In the genomic region with DNA sequence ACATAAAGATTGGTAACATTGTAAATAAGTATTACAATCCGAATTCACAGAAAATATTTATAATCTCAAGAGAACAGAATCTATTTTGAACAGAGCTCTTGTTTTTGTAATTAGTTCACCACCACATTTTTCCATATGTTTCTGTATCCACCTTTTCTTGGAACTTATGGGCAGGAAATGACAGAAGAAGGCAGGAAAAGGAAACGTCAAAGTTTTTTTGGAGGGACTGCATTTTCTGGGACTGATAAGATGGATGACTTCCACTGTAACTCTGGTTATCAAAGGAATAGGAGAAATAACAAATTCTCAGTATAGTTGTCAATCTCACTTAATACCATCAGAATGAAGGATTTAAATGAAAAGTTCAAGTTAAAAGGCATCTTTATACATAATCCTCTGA, we compare ENCODE assay signal across 15 cellular contexts.
DNase-seq lines count a peak whose midpoint lies in the region; TF ChIP-seq lines count a peak whose summit lies in the region.
"Had no signal": no experiment of that assay in that cellular context is flagged by ENCODE, and none has a peak within 500 bp of the region (broad histone marks: within the 10 kb centered on the region; RNA-seq: fewer than 3 reads in every experiment).

No MANE protein-coding gene starts in this region.

- H2AFZ ChIP-seq in ACC112 (ENCODE audit: low read length, unreplicated experiment): peak overlapping the region; percentile 84
- H2AFZ ChIP-seq in OCI-LY3 (ENCODE audit: low read depth, low read length): no peak overlapping the region

- H3K79me2 ChIP-seq in ACC112 (ENCODE audit: control insufficient read depth, insufficient read depth, low read length, unreplicated experiment) (no peaks in the 10 kb centered on the region), OCI-LY3 (ENCODE audit: low read length) (no peaks in the 10 kb centered on the region)

- DNase-seq in dermis blood vessel endothelial cell (peak; percentile 63), nephron progenitor cell (no peak), breast epithelium (ENCODE audit: low spot score in 2 of 2) (no peak), SW480 (ENCODE audit: low spot score) (no peak)
- DNase-seq in effector memory CD4-positive, alpha-beta T cell: no peak
- DNase-seq: 8988T; ACHN; C1 segment of cervical spinal cord; Calu3; CD4-positive, alpha-beta T cell; DMS 273 treated with DMSO at 0.1 percent for 48 hours; GOT3; H9 had no signal

- H3K36me3 Mint-ChIP-seq in nephron progenitor cell (ENCODE audit: low read depth): no peaks in the 10 kb centered on the region

- H3K9ac ChIP-seq in OCI-LY3 (ENCODE audit: low read length): no peak overlapping the region

- H3K36me3 ChIP-seq in ACC112 (ENCODE audit: insufficient read depth, low read length): no peaks in the 10 kb centered on the region
- no peaks in the 10 kb centered on the region for H3K36me3 ChIP-seq in OCI-LY3 (replicated peaks; ENCODE audit: low read depth, low read length)
- no peaks in the 10 kb centered on the region for H3K36me3 ChIP-seq in effector memory CD4-positive, alpha-beta T cell (ENCODE audit: control insufficient read depth, insufficient read depth, low read length)
- no peaks in the 10 kb centered on the region for H3K36me3 ChIP-seq in breast epithelium

- H3K27me3 ChIP-seq in ACC112 (ENCODE audit: insufficient read depth, low read length) (no peaks in the 10 kb centered on the region), OCI-LY3 (ENCODE audit: low read depth, low read length) (no peaks in the 10 kb centered on the region), breast epithelium (no peaks in the 10 kb centered on the region)
- H3K27me3 ChIP-seq in effector memory CD4-positive, alpha-beta T cell (replicated peaks; ENCODE audit: control insufficient read depth, insufficient read depth, low read length, poor library complexity, severe bottlenecking): no peaks in the 10 kb centered on the region

- peaks cover 8% of the 10 kb centered on the region for H3K27me3 Mint-ChIP-seq in nephron progenitor cell (ENCODE audit: low read depth, poor library complexity)
- H3K27me3 Mint-ChIP-seq: CD4-positive, alpha-beta T cell had no signal

- H3K4me3 ChIP-seq in ACC112 (ENCODE audit: low read depth, low read length) (no peak overlapping the region), OCI-LY3 (ENCODE audit: low read length) (peak overlapping the region; percentile 2; the same call in 1 of the 2 replicates), breast epithelium (no peak overlapping the region)
- no peak overlapping the region for H3K4me3 ChIP-seq in effector memory CD4-positive, alpha-beta T cell (ENCODE audit: insufficient read depth, low read depth, low read length, poor library complexity, severe bottlenecking)

- H4K20me1 ChIP-seq in OCI-LY3 (ENCODE audit: insufficient read depth, low read length): no peaks in the 10 kb centered on the region

- H3K4me2 ChIP-seq in OCI-LY3 (ENCODE audit: low read length): peak overlapping the region; percentile 55

- no peak for TF ChIP-seq POLR2A in breast epithelium (IDR thresholded peaks at IDR 0.05)

- no peaks in the 10 kb centered on the region for H3K9me3 ChIP-seq in OCI-LY3 (ENCODE audit: insufficient read depth, low read length)
- no peaks in the 10 kb centered on the region for H3K9me3 ChIP-seq in effector memory CD4-positive, alpha-beta T cell (ENCODE audit: control insufficient read depth, low read length)
- no peaks in the 10 kb centered on the region for H3K9me3 ChIP-seq in breast epithelium

- no peaks in the 10 kb centered on the region for H3K4me1 ChIP-seq in ACC112 (ENCODE audit: control insufficient read depth, insufficient read depth, low read length, unreplicated experiment)
- peaks cover 26% of the 10 kb centered on the region for H3K4me1 ChIP-seq in OCI-LY3 (ENCODE audit: low read length)
- H3K4me1 ChIP-seq in effector memory CD4-positive, alpha-beta T cell (ENCODE audit: control insufficient read depth, insufficient read depth, low read length, poor library complexity, severe bottlenecking): no peaks in the 10 kb centered on the region
- H3K4me1 ChIP-seq in breast epithelium: no peaks in the 10 kb centered on the region

- H3K4me1 Mint-ChIP-seq in nephron progenitor cell: peaks cover 47% of the 10 kb centered on the region

- intact Hi-C loops in breast epithelium (cut with DNase I; ENCODE audit: low total_unique reads): no loop called here

- no peak overlapping the region for H3K4me3 Mint-ChIP-seq in nephron progenitor cell
- H3K4me3 Mint-ChIP-seq: CD4-positive, alpha-beta T cell; H9 had no signal

- H3K27ac Mint-ChIP-seq in nephron progenitor cell: peak overlapping the region; percentile 34
- H3K27ac Mint-ChIP-seq: CD4-positive, alpha-beta T cell; H9 had no signal

- no peak for TF ChIP-seq CTCF in OCI-LY3 (IDR thresholded peaks at IDR 0.05; ENCODE audit: low read depth, low read length)
- TF ChIP-seq CTCF in nephron progenitor cell (IDR thresholded peaks at IDR 0.05): no peak
- TF ChIP-seq CTCF in breast epithelium (IDR thresholded peaks at IDR 0.05): no peak

- H3K9me3 Mint-ChIP-seq in nephron progenitor cell: peaks cover 10% of the 10 kb centered on the region
- H3K9me3 Mint-ChIP-seq: CD4-positive, alpha-beta T cell; H9 had no signal

- H3K27ac ChIP-seq in ACC112 (ENCODE audit: low read depth, low read length) (no peak overlapping the region), OCI-LY3 (ENCODE audit: low read length) (peak overlapping the region; percentile 42; the same call in 1 of the 2 replicates), breast epithelium (no peak overlapping the region)
- H3K27ac ChIP-seq in effector memory CD4-positive, alpha-beta T cell (ENCODE audit: insufficient read depth, low read length, poor library complexity, severe bottlenecking): no peak overlapping the region
